ENCODE assay signal across 5 cellular contexts in genomic region chr10:8398771-8399170, GRCh38.
"Had no signal": no experiment of that assay in that cellular context is flagged by ENCODE, and none has a peak within 500 bp of the region (broad histone marks: within the 10 kb centered on the region; RNA-seq: fewer than 3 reads in every experiment).

No MANE protein-coding gene starts in this region.

- H3K4me3 ChIP-seq: GM23338, K562 had no signal

- DNase-seq: H9, HCEC 1CT, IMR-90 had no signal

- ATAC-seq: GM23338, K562 had no signal

- H3K27ac Mint-ChIP-seq: GM23338, H9 had no signal

- H3K4me3 Mint-ChIP-seq: GM23338, H9 had no signal

- H3K9me3 Mint-ChIP-seq: GM23338, H9 had no signal
